In the genomic region with DNA sequence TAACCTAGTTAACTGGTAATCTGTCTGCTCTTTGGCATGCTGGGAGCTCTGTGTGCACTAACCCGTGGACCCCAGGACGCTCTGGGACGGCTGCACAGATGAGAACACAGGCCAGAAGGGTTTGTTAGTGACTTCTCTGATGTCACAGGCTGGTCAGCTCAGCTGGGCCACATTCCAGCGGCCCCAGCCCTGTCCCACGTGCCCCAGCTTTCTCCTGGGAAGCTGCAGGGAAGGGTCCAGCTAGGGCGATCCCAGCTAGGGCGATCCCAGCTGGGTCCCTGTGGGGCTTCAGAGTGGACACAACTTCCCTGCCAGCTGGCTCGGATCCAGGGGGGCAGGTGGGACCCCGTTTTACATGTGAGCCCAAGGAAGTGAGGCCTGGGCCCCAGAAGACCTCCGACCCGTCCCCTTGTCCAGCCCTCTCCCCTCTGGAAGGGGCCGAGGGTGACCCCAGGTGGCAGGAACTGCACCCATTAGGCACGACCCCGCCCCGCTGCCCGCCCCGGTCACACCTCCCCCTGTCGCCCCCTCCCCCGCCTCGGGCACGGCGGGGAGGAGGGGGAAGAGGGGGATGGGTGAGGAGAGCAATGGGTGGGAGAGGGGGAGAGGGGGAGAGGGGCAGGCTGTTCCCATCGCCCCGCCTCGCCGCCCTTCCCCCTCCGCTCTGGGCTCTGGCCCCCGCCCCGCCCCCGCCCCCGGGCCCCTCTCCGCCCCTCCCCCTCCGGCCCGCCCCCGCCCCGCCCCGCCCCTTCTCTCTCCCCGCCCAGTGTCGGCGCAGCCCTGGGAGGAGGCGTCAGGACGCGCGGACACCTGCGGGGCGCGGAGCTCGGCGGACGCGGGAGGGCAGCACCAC, we compare ENCODE assay signal across 1 cellular context.
A peak's percentile ranks its signal among the peaks of the same experiment; 100 is the strongest.
TF ChIP-seq lines count a peak whose summit lies in the region.

No MANE protein-coding gene starts in this region.

TF ChIP-seq in HepG2, 621 proteins besides CTCF, POLR2A, EP300 and RAD21 (continued from another document and continues in another):
- TF ChIP-seq, protein P1, sequence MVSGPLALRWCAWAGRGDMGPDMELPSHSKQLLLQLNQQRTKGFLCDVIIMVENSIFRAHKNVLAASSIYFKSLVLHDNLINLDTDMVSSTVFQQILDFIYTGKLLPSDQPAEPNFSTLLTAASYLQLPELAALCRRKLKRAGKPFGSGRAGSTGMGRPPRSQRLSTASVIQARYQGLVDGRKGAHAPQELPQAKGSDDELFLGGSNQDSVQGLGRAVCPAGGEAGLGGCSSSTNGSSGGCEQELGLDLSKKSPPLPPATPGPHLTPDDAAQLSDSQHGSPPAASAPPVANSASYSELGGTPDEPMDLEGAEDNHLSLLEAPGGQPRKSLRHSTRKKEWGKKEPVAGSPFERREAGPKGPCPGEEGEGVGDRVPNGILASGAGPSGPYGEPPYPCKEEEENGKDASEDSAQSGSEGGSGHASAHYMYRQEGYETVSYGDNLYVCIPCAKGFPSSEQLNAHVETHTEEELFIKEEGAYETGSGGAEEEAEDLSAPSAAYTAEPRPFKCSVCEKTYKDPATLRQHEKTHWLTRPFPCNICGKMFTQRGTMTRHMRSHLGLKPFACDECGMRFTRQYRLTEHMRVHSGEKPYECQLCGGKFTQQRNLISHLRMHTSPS (CRISPR knock-in tag; IDR thresholded peaks at IDR 0.05; ENCODE audit: low read depth): no peak
- TF ChIP-seq KLF12 (CRISPR knock-in tag; IDR thresholded peaks at IDR 0.05; ENCODE audit: borderline replicate concordance) (no peak), ATF7-NPFF (CRISPR knock-in tag; IDR thresholded peaks at IDR 0.05; ENCODE audit: low read depth) (peak; percentile 64; the same call in 1 of the 2 replicates), ZSCAN29 (CRISPR knock-in tag; conservative IDR thresholded peaks at IDR 0.05) (no peak), REPIN1 (CRISPR knock-in tag; IDR thresholded peaks at IDR 0.05; ENCODE audit: borderline replicate concordance, low read depth) (peak; percentile 50; the same call in 1 of the 2 replicates), ZNF562 (CRISPR knock-in tag; IDR thresholded peaks at IDR 0.05; ENCODE audit: borderline replicate concordance) (no peak), RFX1 (IDR thresholded peaks at IDR 0.05) (no peak), ZNF598 (CRISPR knock-in tag; IDR thresholded peaks at IDR 0.05; ENCODE audit: borderline replicate concordance) (no peak), ZNF432 (CRISPR knock-in tag; IDR thresholded peaks at IDR 0.05; ENCODE audit: borderline replicate concordance) (no peak), TP53 (CRISPR knock-in tag; conservative IDR thresholded peaks at IDR 0.05) (0 out of 2 replicates have a peak, but pooled peaks have one; percentile 62), KLF13 (CRISPR knock-in tag; IDR thresholded peaks at IDR 0.05) (no peak), ZBTB8A (CRISPR knock-in tag; IDR thresholded peaks at IDR 0.05; ENCODE audit: borderline replicate concordance, low read depth) (no peak), RBAK (CRISPR knock-in tag; IDR thresholded peaks at IDR 0.05) (no peak), ZNF674 (CRISPR knock-in tag; IDR thresholded peaks at IDR 0.05; ENCODE audit: low read depth) (0 out of 2 replicates have a peak, but pooled peaks have one; percentile 54), HDAC6 (IDR thresholded peaks at IDR 0.05; ENCODE audit: low read depth, low read length) (no peak), ATF1 (CRISPR knock-in tag; IDR thresholded peaks at IDR 0.05) (no peak), HMG20B (CRISPR knock-in tag; conservative IDR thresholded peaks at IDR 0.05) (no peak), ELF4 (CRISPR knock-in tag; IDR thresholded peaks at IDR 0.05; ENCODE audit: borderline replicate concordance) (no peak), NKX3-1 (CRISPR knock-in tag; IDR thresholded peaks at IDR 0.05) (no peak), NFYB (CRISPR knock-in tag; IDR thresholded peaks at IDR 0.05) (no peak), KDM3A (CRISPR knock-in tag; IDR thresholded peaks at IDR 0.05; ENCODE audit: low read depth) (no peak), GABPB1 (CRISPR knock-in tag; IDR thresholded peaks at IDR 0.05) (peak; percentile 51; the same call in 1 of the 2 replicates), BHLHE40 (IDR thresholded peaks at IDR 0.05; ENCODE audit: low read length) (peak; percentile 55), ELF3 (CRISPR knock-in tag; IDR thresholded peaks at IDR 0.05) (peak; percentile 50; the same call in 1 of the 2 replicates), TARDBP (CRISPR knock-in tag; IDR thresholded peaks at IDR 0.05) (no peak; the same call in 1 of the 2 replicates), ZNF207 (IDR thresholded peaks at IDR 0.05; ENCODE audit: borderline replicate concordance) (no peak), GTF3A (CRISPR knock-in tag; conservative IDR thresholded peaks at IDR 0.05) (no peak), MIER2 (CRISPR knock-in tag; IDR thresholded peaks at IDR 0.05) (peak; percentile 38; the same call in 1 of the 2 replicates), ZNF44 (CRISPR knock-in tag; IDR thresholded peaks at IDR 0.05) (0 out of 2 replicates have a peak, but pooled peaks have one; percentile 5), KDM1A (CRISPR knock-in tag; IDR thresholded peaks at IDR 0.05) (no peak), ZNF263 (CRISPR knock-in tag; IDR thresholded peaks at IDR 0.05) (peak; percentile 75), TOPORS (CRISPR knock-in tag; IDR thresholded peaks at IDR 0.05) (no peak), DNMT3B (CRISPR knock-in tag; conservative IDR thresholded peaks at IDR 0.05) (no peak), ZNF343 (CRISPR knock-in tag; IDR thresholded peaks at IDR 0.05) (no peak), JUND (CRISPR knock-in tag; IDR thresholded peaks at IDR 0.05) (peak; percentile 58; the same call in 1 of the 2 replicates), YEATS2 (CRISPR knock-in tag; IDR thresholded peaks at IDR 0.05; ENCODE audit: borderline replicate concordance) (no peak), GABPA (IDR thresholded peaks at IDR 0.05; ENCODE audit: low read depth, low read length) (no peak), GABPA (CRISPR knock-in tag; IDR thresholded peaks at IDR 0.05; ENCODE audit: low read depth) (no peak), ZC3H13 (CRISPR knock-in tag; IDR thresholded peaks at IDR 0.05) (no peak), ATM (IDR thresholded peaks at IDR 0.05; ENCODE audit: borderline replicate concordance) (no peak)
- TF ChIP-seq, protein P2, sequence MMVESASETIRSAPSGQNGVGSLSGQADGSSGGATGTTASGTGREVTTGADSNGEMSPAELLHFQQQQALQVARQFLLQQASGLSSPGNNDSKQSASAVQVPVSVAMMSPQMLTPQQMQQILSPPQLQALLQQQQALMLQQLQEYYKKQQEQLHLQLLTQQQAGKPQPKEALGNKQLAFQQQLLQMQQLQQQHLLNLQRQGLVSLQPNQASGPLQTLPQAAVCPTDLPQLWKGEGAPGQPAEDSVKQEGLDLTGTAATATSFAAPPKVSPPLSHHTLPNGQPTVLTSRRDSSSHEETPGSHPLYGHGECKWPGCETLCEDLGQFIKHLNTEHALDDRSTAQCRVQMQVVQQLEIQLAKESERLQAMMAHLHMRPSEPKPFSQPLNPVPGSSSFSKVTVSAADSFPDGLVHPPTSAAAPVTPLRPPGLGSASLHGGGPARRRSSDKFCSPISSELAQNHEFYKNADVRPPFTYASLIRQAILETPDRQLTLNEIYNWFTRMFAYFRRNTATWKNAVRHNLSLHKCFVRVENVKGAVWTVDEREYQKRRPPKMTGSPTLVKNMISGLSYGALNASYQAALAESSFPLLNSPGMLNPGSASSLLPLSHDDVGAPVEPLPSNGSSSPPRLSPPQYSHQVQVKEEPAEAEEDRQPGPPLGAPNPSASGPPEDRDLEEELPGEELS (CRISPR knock-in tag; IDR thresholded peaks at IDR 0.05): peak; percentile 34; the same call in 1 of the 2 replicates
- TF ChIP-seq, protein P3, sequence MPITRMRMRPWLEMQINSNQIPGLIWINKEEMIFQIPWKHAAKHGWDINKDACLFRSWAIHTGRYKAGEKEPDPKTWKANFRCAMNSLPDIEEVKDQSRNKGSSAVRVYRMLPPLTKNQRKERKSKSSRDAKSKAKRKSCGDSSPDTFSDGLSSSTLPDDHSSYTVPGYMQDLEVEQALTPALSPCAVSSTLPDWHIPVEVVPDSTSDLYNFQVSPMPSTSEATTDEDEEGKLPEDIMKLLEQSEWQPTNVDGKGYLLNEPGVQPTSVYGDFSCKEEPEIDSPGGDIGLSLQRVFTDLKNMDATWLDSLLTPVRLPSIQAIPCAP (CRISPR knock-in tag; IDR thresholded peaks at IDR 0.05; ENCODE audit: low read depth): no peak
- TF ChIP-seq, protein P4, sequence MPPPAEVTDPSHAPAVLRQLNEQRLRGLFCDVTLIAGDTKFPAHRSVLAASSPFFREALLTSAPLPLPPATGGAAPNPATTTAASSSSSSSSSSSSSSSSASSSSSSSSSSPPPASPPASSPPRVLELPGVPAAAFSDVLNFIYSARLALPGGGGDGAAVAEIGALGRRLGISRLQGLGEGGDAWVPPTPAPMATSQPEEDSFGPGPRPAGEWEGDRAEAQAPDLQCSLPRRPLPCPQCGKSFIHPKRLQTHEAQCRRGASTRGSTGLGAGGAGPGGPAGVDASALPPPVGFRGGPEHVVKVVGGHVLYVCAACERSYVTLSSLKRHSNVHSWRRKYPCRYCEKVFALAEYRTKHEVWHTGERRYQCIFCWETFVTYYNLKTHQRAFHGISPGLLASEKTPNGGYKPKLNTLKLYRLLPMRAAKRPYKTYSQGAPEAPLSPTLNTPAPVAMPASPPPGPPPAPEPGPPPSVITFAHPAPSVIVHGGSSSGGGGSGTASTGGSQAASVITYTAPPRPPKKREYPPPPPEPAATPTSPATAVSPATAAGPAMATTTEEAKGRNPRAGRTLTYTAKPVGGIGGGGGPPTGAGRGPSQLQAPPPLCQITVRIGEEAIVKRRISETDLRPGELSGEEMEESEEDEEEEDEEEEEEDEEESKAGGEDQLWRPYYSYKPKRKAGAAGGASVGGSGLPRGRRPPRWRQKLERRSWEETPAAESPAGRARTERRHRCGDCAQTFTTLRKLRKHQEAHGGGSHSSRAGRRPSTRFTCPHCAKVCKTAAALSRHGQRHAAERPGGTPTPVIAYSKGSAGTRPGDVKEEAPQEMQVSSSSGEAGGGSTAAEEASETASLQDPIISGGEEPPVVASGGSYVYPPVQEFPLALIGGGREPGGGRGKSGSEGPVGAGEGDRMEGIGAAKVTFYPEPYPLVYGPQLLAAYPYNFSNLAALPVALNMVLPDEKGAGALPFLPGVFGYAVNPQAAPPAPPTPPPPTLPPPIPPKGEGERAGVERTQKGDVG (CRISPR knock-in tag; IDR thresholded peaks at IDR 0.05; ENCODE audit: borderline replicate concordance): no peak
- TF ChIP-seq, protein P5, sequence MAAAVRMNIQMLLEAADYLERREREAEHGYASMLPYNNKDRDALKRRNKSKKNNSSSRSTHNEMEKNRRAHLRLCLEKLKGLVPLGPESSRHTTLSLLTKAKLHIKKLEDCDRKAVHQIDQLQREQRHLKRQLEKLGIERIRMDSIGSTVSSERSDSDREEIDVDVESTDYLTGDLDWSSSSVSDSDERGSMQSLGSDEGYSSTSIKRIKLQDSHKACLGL (CRISPR knock-in tag; IDR thresholded peaks at IDR 0.05): peak; percentile 70; the same call in 1 of the 2 replicates
- TF ChIP-seq, protein P6, sequence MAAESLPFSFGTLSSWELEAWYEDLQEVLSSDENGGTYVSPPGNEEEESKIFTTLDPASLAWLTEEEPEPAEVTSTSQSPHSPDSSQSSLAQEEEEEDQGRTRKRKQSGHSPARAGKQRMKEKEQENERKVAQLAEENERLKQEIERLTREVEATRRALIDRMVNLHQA (CRISPR knock-in tag; IDR thresholded peaks at IDR 0.05): no peak
- TF ChIP-seq, protein P7, sequence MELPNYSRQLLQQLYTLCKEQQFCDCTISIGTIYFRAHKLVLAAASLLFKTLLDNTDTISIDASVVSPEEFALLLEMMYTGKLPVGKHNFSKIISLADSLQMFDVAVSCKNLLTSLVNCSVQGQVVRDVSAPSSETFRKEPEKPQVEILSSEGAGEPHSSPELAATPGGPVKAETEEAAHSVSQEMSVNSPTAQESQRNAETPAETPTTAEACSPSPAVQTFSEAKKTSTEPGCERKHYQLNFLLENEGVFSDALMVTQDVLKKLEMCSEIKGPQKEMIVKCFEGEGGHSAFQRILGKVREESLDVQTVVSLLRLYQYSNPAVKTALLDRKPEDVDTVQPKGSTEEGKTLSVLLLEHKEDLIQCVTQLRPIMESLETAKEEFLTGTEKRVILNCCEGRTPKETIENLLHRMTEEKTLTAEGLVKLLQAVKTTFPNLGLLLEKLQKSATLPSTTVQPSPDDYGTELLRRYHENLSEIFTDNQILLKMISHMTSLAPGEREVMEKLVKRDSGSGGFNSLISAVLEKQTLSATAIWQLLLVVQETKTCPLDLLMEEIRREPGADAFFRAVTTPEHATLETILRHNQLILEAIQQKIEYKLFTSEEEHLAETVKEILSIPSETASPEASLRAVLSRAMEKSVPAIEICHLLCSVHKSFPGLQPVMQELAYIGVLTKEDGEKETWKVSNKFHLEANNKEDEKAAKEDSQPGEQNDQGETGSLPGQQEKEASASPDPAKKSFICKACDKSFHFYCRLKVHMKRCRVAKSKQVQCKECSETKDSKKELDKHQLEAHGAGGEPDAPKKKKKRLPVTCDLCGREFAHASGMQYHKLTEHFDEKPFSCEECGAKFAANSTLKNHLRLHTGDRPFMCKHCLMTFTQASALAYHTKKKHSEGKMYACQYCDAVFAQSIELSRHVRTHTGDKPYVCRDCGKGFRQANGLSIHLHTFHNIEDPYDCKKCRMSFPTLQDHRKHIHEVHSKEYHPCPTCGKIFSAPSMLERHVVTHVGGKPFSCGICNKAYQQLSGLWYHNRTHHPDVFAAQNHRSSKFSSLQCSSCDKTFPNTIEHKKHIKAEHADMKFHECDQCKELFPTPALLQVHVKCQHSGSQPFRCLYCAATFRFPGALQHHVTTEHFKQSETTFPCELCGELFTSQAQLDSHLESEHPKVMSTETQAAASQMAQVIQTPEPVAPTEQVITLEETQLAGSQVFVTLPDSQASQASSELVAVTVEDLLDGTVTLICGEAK (IDR thresholded peaks at IDR 0.05): no peak
- TF ChIP-seq, protein P7 (CRISPR knock-in tag; IDR thresholded peaks at IDR 0.05): peak; percentile 44; the same call in 1 of the 2 replicates
